19 cellular contexts compared by ENCODE assay signal in the genomic region with DNA sequence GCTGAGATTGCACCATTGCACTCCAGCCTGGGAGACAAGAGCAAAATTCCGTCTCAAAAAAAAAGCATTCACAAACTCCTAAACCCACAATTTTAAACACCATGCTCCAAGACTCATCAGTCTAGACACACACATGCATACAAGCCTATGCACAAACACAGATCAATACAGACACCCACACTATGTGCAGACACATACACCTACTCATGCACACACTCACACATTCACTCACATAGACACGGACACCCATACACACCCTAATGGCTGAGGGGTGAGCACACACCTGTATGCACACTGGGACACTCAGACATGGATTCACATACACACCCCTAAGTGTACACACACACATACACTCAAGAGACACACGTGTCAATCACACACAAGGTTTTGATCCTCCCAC. TPM values are rescaled to one million over a fixed set of nuclear protein-coding genes. Genes with fewer than 3 reads are reported as not detected.
DNase-seq lines count a peak whose midpoint lies in the region; ATAC-seq, FAIRE-seq and TF ChIP-seq lines count a peak whose summit lies in the region.
"Had no signal": no experiment of that assay in that cellular context is flagged by ENCODE, and none has a peak within 500 bp of the region (broad histone marks: within the 10 kb centered on the region; RNA-seq: fewer than 3 reads in every experiment).

No MANE protein-coding gene starts in this region.

- H3K4me2 ChIP-seq in K562 (ENCODE audit: insufficient read depth, low read length) (no peak overlapping the region), GM23248 (ENCODE audit: unreplicated experiment) (no peak overlapping the region)
- H3K4me2 ChIP-seq: KMS-11 had no signal

- TF ChIP-seq POLR2A in K562 (conservative IDR thresholded peaks at IDR 0.05): no peak

- H3K9me3 ChIP-seq in K562 (replicated peaks; ENCODE audit: control insufficient read depth, insufficient read depth, low read depth, low read length) (no peaks in the 10 kb centered on the region; the same call in 1 of the 2 replicates), GM23248 (ENCODE audit: low read depth) (no peaks in the 10 kb centered on the region)
- H3K9me3 ChIP-seq: A549 had no signal

- TF ChIP-seq EP300 in K562 (IDR thresholded peaks at IDR 0.05; ENCODE audit: low read length): no peak

- in situ Hi-C loops in K562 (cut with MboI) (loop anchor here (5.0 kb wide), 1 partner anchor 89 kb away; no protein-coding TSS in a partner anchor), GM23248 (cut with MboI) (loop anchor here (5.0 to 10.0 kb wide), 2 partner anchors 84 to 202 kb away; no protein-coding TSS in a partner anchor)

- H3K36me3 ChIP-seq in K562 (ENCODE audit: control insufficient read depth, insufficient read depth, low read length) (no peaks in the 10 kb centered on the region), GM23248 (ENCODE audit: low read depth) (no peaks in the 10 kb centered on the region)

- H2AFZ ChIP-seq in K562 (ENCODE audit: low read depth, low read length) (no peak overlapping the region), GM23248 (no peak overlapping the region)

- no peak for TF ChIP-seq RAD21 in K562 (CRISPR knock-in tag; conservative IDR thresholded peaks at IDR 0.05 in 1 of 2, IDR thresholded peaks at IDR 0.05 in 1 of 2)

- FAIRE-seq in HTR-8/SVneo (lab: Jason Lieb, UNC) (peak; percentile 38), K562 (lab: Jason Lieb, UNC) (no peak)
- FAIRE-seq: A549, H54, HepG2 had no signal

- H3K27me3 ChIP-seq in K562 (ENCODE audit: control insufficient read depth in 2 of 2, insufficient read depth in 2 of 2, low read length in 2 of 2): peaks cover 38 to 76% of the 10 kb centered on the region in 2 experiments
- H3K27me3 ChIP-seq in GM23248 (replicated peaks; ENCODE audit: insufficient read depth): no peaks in the 10 kb centered on the region

- no peaks in the 10 kb centered on the region for H3K79me2 ChIP-seq in K562 (ENCODE audit: control insufficient read depth, insufficient read depth, low read length)
- H3K79me2 ChIP-seq in GM23248 (ENCODE audit: insufficient read depth): no peaks in the 10 kb centered on the region

- H4K20me1 ChIP-seq in K562 (replicated peaks; ENCODE audit: control insufficient read depth, insufficient read depth, low read length) (peaks cover 12% of the 10 kb centered on the region; the same call in 1 of the 2 replicates), GM23248 (ENCODE audit: insufficient read depth) (no peaks in the 10 kb centered on the region)

- TF ChIP-seq CTCF in K562 (IDR thresholded peaks at IDR 0.05 in 2 of 3, conservative IDR thresholded peaks at IDR 0.05 in 1 of 3; ENCODE audit: insufficient read depth in 2 of 3, low read depth in 1 of 3, low read length in 3 of 3): no peak

- H3K4me3 ChIP-seq in K562 (no peak overlapping the region), GM23248 (no peak overlapping the region)
- H3K4me3 ChIP-seq: A549 had no signal

- BruUV-seq in K562 (replicated peaks; lab: Mats Ljungman, UMichigan): no TSS peak

- DNase-seq in HTR-8/SVneo (ENCODE audit: insufficient read length, low spot score) (no peak), K562 (ENCODE audit: extremely low read depth in 1 of 4, low spot score in 3 of 4) (no peak), cerebellar nuclear complex (lab: John Stamatoyannopoulos, UW) (no peak), GM23248 (no peak), RKO (ENCODE audit: low spot score) (no peak)
- DNase-seq: AML-193; Calu3; CD8-positive, alpha-beta T cell; DMS79 treated with DMSO at 0.1 percent for 48 hours; GF-D8; HCEC 1CT; HFFc6 had no signal

- H3K9ac ChIP-seq in K562 (ENCODE audit: insufficient read depth in 1 of 2, low read depth in 2 of 2, low read length in 2 of 2) (no peak overlapping the region), GM23248 (no peak overlapping the region)
- H3K9ac ChIP-seq: KMS-11 had no signal

- H3K27ac ChIP-seq in K562 (ENCODE audit: extremely low read depth, low read depth, low read length) (no peak overlapping the region), GM23248 (no peak overlapping the region)
- H3K27ac ChIP-seq: A549, KMS-11 had no signal

- intact Hi-C loops in K562 (cut with micrococcal nuclease): loop anchor here (2.0 kb wide), 1 partner anchor 206 kb away; no protein-coding TSS in a partner anchor

- WGBS in K562 (ENCODE audit: insufficient coverage, low coverage, missing lambda C conversion rate): 0% methylated on average over 3 of the region's 3 CpGs
- 46% methylated on average over 3 of the region's 3 CpGs for WGBS in GM23248 (ENCODE audit: low coverage in 1 of 2, low lambda C conversion rate in 2 of 2, missing lambda C conversion rate in 2 of 2), 2 experiments

- H3K9me1 ChIP-seq in K562 (ENCODE audit: control insufficient read depth, insufficient read depth, low read length): no peaks in the 10 kb centered on the region

- H3K4me1 ChIP-seq in K562 (replicated peaks in 1 of 2; ENCODE audit: control insufficient read depth in 2 of 2, insufficient read depth in 2 of 2, low read length in 2 of 2) (peaks cover 0 to 21% of the 10 kb centered on the region in 2 experiments; a peak in 4 of 5 replicates), GM23248 (ENCODE audit: insufficient read depth) (peaks cover 22% of the 10 kb centered on the region)

- CTCF ChIA-PET in K562 (lab: Yijun Ruan, JAX; ENCODE audit: low intra/inter-chr PET ratio): interaction anchor here (7.8 kb wide), 1 partner anchor 86 kb away, joined by 325 read pairs; no protein-coding TSS in a partner anchor

- H3K9me2 ChIP-seq in GM23248 (ENCODE audit: insufficient read depth): no peaks in the 10 kb centered on the region

- H3F3A ChIP-seq in GM23248 (ENCODE audit: insufficient read depth): peaks cover 23% of the 10 kb centered on the region

- POLR2A ChIA-PET in K562 (lab: Yijun Ruan, JAX): interaction anchor here (0.7 kb wide), 1 partner anchor 220 kb away, joined by 3 read pairs; no protein-coding TSS in a partner anchor

- ATAC-seq in K562 (no peak), esophagus mucosa (peak; percentile 24), GM18861 (IDR thresholded peaks at IDR 0.05; ENCODE audit: unreplicated experiment) (no peak)
- ATAC-seq: A549; CD8-positive, alpha-beta T cell; HepG2 had no signal

RNA-seq across cellular contexts. Expression of a gene that starts 9.3 kb away (rescaled TPM):
- not detected in 2 replicates for total RNA-seq in K562 (2011; cell fraction: chromatin; rRNA removed; ENCODE audit: low replicate concordance)
- total RNA-seq in K562 (2011; cell fraction: nucleolus; rRNA removed): not detected in 2 replicates
- not detected in 2 replicates for total RNA-seq in K562 (2011; cell fraction: nucleoplasm; rRNA removed)
- total RNA-seq in K562 (2014; rRNA removed): 0.04 TPM in 1 of 2 replicates, not detected in the other
- total RNA-seq in K562 (2014; rRNA removed; fragmentation: Illumina TruSeq; extraction: Trizol): not detected in 2 replicates
- not detected in 2 replicates for total RNA-seq in K562 (2015; rRNA removed; fragmentation: Illumina TruSeq; extraction: Trizol)
- 0.02 TPM in 1 of 2 replicates, not detected in the other for total RNA-seq in K562 (2021)
- not detected in 2 replicates for polyA plus RNA-seq in K562 (2011; rRNA removed)
- polyA plus RNA-seq in K562 (2011; cell fraction: cytosol; rRNA removed): 0.01 TPM in 1 of 2 replicates, not detected in the other
- not detected in 2 replicates for polyA plus RNA-seq in K562 (2011; cell fraction: nucleus; rRNA removed)
- polyA plus RNA-seq in K562 (2012): not detected in 2 replicates
- polyA plus RNA-seq in K562 (2014; fragmentation: Illumina TruSeq; extraction: Trizol): not detected in 2 replicates
- not detected for polyA plus RNA-seq in K562 (2014; fragmentation: Nextera tagmentation; extraction: Ambion mirVana)
- polyA plus RNA-seq in K562 (2014; rRNA removed): not detected in 2 replicates
- not detected in 2 replicates for polyA minus RNA-seq in K562 (2011; rRNA and poly(A)+ RNA removed)
- not detected in 2 replicates for polyA minus RNA-seq in K562 (2011; cell fraction: cytosol; rRNA and poly(A)+ RNA removed)
- polyA minus RNA-seq in K562 (2011; cell fraction: nucleus; rRNA and poly(A)+ RNA removed): not detected in 2 replicates
- 0.08 TPM for total RNA-seq in esophagus mucosa
- total RNA-seq in GM23248 (2014; rRNA removed; shearing (Covaris generic)): 0.25 and 0.65 TPM in 2 replicates
- polyA plus RNA-seq in GM23248 (2016; fragmentation: Nextera tagmentation; extraction: Ambion mirVana): 0.13 and 0.20 TPM in 2 replicates
- total RNA-seq: Calu3; CD8-positive, alpha-beta T cell; HepG2 had no signal
- polyA plus RNA-seq: A549, HepG2 had no signal

RNA-seq across cellular contexts. Expression of a gene that starts 15.0 kb away (rescaled TPM):
- total RNA-seq in K562 (2011; cell fraction: chromatin; rRNA removed; ENCODE audit: low replicate concordance): 11.8 and 15.0 TPM in 2 replicates
- 9.9 and 10.7 TPM in 2 replicates for total RNA-seq in K562 (2011; cell fraction: nucleolus; rRNA removed)
- 13.3 and 16.0 TPM in 2 replicates for total RNA-seq in K562 (2011; cell fraction: nucleoplasm; rRNA removed)
- 13.3 and 16.6 TPM in 2 replicates for total RNA-seq in K562 (2014; rRNA removed)
- total RNA-seq in K562 (2014; rRNA removed; fragmentation: Illumina TruSeq; extraction: Trizol): 18.4 and 19.5 TPM in 2 replicates
- 18.3 and 18.6 TPM in 2 replicates for total RNA-seq in K562 (2015; rRNA removed; fragmentation: Illumina TruSeq; extraction: Trizol)
- total RNA-seq in K562 (2021): 14.9 and 16.3 TPM in 2 replicates
- 20.1 and 23.8 TPM in 2 replicates for polyA plus RNA-seq in K562 (2011; rRNA removed)
- polyA plus RNA-seq in K562 (2011; cell fraction: cytosol; rRNA removed): 9.2 and 16.4 TPM in 2 replicates
- 5.4 and 6.0 TPM in 2 replicates for polyA plus RNA-seq in K562 (2011; cell fraction: nucleus; rRNA removed)
- 14.2 and 18.1 TPM in 2 replicates for polyA plus RNA-seq in K562 (2012)
- 17.8 and 18.5 TPM in 2 replicates for polyA plus RNA-seq in K562 (2014; fragmentation: Illumina TruSeq; extraction: Trizol)
- polyA plus RNA-seq in K562 (2014; fragmentation: Nextera tagmentation; extraction: Ambion mirVana): 1 to 10 TPM; 6.6 to 7.2 TPM
- polyA plus RNA-seq in K562 (2014; rRNA removed): 13.2 and 16.7 TPM in 2 replicates
- polyA minus RNA-seq in K562 (2011; rRNA and poly(A)+ RNA removed): 12.6 and 14.7 TPM in 2 replicates
- 7.6 and 8.3 TPM in 2 replicates for polyA minus RNA-seq in K562 (2011; cell fraction: cytosol; rRNA and poly(A)+ RNA removed)
- 2.0 and 4.9 TPM in 2 replicates for polyA minus RNA-seq in K562 (2011; cell fraction: nucleus; rRNA and poly(A)+ RNA removed)
- 0.12 TPM for total RNA-seq in esophagus mucosa
- total RNA-seq in GM23248 (2014; rRNA removed; shearing (Covaris generic)): 0.76 and 0.89 TPM in 2 replicates
- 0.26 and 0.56 TPM in 2 replicates for polyA plus RNA-seq in GM23248 (2016; fragmentation: Nextera tagmentation; extraction: Ambion mirVana)
- total RNA-seq: CD8-positive, alpha-beta T cell had no signal

RNA-seq across cellular contexts. Expression of a gene that starts 57.6 kb away (rescaled TPM):
- total RNA-seq in K562 (2011; cell fraction: chromatin; rRNA removed; ENCODE audit: low replicate concordance): 0.12 TPM in 1 of 2 replicates, not detected in the other
- not detected in 2 replicates for total RNA-seq in K562 (2011; cell fraction: nucleolus; rRNA removed)
- not detected in 2 replicates for total RNA-seq in K562 (2011; cell fraction: nucleoplasm; rRNA removed)
- total RNA-seq in K562 (2014; rRNA removed) (0.04 and 0.05 TPM in 2 replicates), K562 (2014; rRNA removed; fragmentation: Illumina TruSeq; extraction: Trizol) (not detected in 2 replicates), K562 (2015; rRNA removed; fragmentation: Illumina TruSeq; extraction: Trizol) (0.04 TPM in 1 of 2 replicates, not detected in the other), K562 (2021) (0.04 TPM in 1 of 2 replicates, not detected in the other), esophagus mucosa (not detected)
- polyA plus RNA-seq in K562 (2011; rRNA removed) (0.01 TPM in 1 of 2 replicates, not detected in the other), K562 (2014; fragmentation: Illumina TruSeq; extraction: Trizol) (not detected in 2 replicates), K562 (2014; fragmentation: Nextera tagmentation; extraction: Ambion mirVana) (not detected), K562 (2014; rRNA removed) (0.05 TPM in 1 of 2 replicates, not detected in the other), GM23248 (2016; fragmentation: Nextera tagmentation; extraction: Ambion mirVana) (not detected in 2 replicates)
- polyA plus RNA-seq in K562 (2011; cell fraction: cytosol; rRNA removed): 0.01 TPM in 2 replicates
- polyA plus RNA-seq in K562 (2011; cell fraction: nucleus; rRNA removed): 0.03 TPM in 1 of 2 replicates, not detected in the other
- 0.03 and 0.05 TPM in 2 replicates for polyA plus RNA-seq in K562 (2012)
- not detected in 2 replicates for polyA minus RNA-seq in K562 (2011; rRNA and poly(A)+ RNA removed)
- polyA minus RNA-seq in K562 (2011; cell fraction: cytosol; rRNA and poly(A)+ RNA removed): not detected in 2 replicates
- polyA minus RNA-seq in K562 (2011; cell fraction: nucleus; rRNA and poly(A)+ RNA removed): 0.11 TPM in 1 of 2 replicates, not detected in the other
- not detected in 2 replicates for total RNA-seq in GM23248 (2014; rRNA removed; shearing (Covaris generic))
- total RNA-seq: Calu3, HepG2 had no signal
- polyA plus RNA-seq: BJ, HepG2 had no signal
